ENCODE assay signal across 22 cellular contexts in genomic region chr19:46838160-46838559, GRCh38.
"Had no signal": no experiment of that assay in that cellular context is flagged by ENCODE, and none has a peak within 500 bp of the region (broad histone marks: within the 10 kb centered on the region; RNA-seq: fewer than 3 reads in every experiment).

No MANE protein-coding gene starts in this region.

- H3K27ac ChIP-seq: foreskin keratinocyte, hepatocyte, left lung, right lobe of liver had no signal

- H3K4me3 Mint-ChIP-seq: activated B cell treated with CpG ODN at 0.5 μM for 24 hours; activated naive CD4-positive, alpha-beta T cell treated with anti-CD3 and anti-CD28 coated beads for 36 hours; immature natural killer cell; natural killer cell treated with Interleukin-12 subunit alpha and Interleukin-12 subunit beta and Interleukin-15 and Interleukin-18, amount 100 ng/mL, for 72 hours; stimulated activated effector memory CD8-positive, alpha-beta T cell treated with anti-CD3 and anti-CD28 coated beads, Interleukin-12 subunit alpha, Interleukin-12 subunit beta, amount 100 ng/mL, for 72 hours; stimulated activated naive CD8-positive, alpha-beta T cell treated with anti-CD3 and anti-CD28 coated beads, Interleukin-15, amount 100 ng/mL, for 72 hours; T-helper 17 cell had no signal

- H3K4me2 ChIP-seq: hepatocyte had no signal

- DNase-seq: activated B cell treated with CpG ODN at 0.5 μM for 24 hours; activated CD4-positive, alpha-beta T cell treated with anti-CD3 and anti-CD28 coated beads for 4 hours; activated CD4-positive, alpha-beta T cell treated with anti-CD3 and anti-CD28 coated beads, Interleukin-2, amount 50 U/mL, for 48 hours; activated effector memory CD4-positive, alpha-beta T cell treated with Interleukin-2 at 50 U/mL for 16 hours; activated naive CD4-positive, alpha-beta T cell treated with anti-CD3 and anti-CD28 coated beads for 36 hours; activated T-cell treated with anti-CD3 and anti-CD28 coated beads, Interleukin-2, amount 50 U/mL, for 48 hours; amygdala; effector CD4-positive, alpha-beta T cell; foreskin keratinocyte; immature natural killer cell; left lung; nucleus accumbens; posterior cingulate gyrus; right lobe of liver; small intestine; stimulated activated CD4-positive, alpha-beta T cell treated with anti-CD3 and anti-CD28 coated beads, Interleukin-2, amount 100 ng/mL, for 24 hours; stimulated activated naive CD8-positive, alpha-beta T cell treated with anti-CD3 and anti-CD28 coated beads, Interleukin-15, amount 100 ng/mL, for 72 hours; T-helper 17 cell; tibial artery had no signal

- ATAC-seq: foreskin keratinocyte; left lung; natural killer cell treated with Interleukin-12 subunit alpha and Interleukin-12 subunit beta and Interleukin-15 and Interleukin-18, amount 100 ng/mL, for 72 hours; stimulated activated effector memory CD8-positive, alpha-beta T cell treated with anti-CD3 and anti-CD28 coated beads, Interleukin-12 subunit alpha, Interleukin-12 subunit beta, amount 100 ng/mL, for 72 hours; stimulated activated naive CD8-positive, alpha-beta T cell treated with anti-CD3 and anti-CD28 coated beads, Interleukin-15, amount 100 ng/mL, for 72 hours; T-helper 17 cell had no signal

- H3K27ac Mint-ChIP-seq: activated B cell treated with CpG ODN at 0.5 μM for 24 hours; activated naive CD4-positive, alpha-beta T cell treated with anti-CD3 and anti-CD28 coated beads for 36 hours; natural killer cell treated with Interleukin-12 subunit alpha and Interleukin-12 subunit beta and Interleukin-15 and Interleukin-18, amount 100 ng/mL, for 72 hours; stimulated activated effector memory CD8-positive, alpha-beta T cell treated with anti-CD3 and anti-CD28 coated beads, Interleukin-12 subunit alpha, Interleukin-12 subunit beta, amount 100 ng/mL, for 72 hours; stimulated activated naive CD8-positive, alpha-beta T cell treated with anti-CD3 and anti-CD28 coated beads, Interleukin-15, amount 100 ng/mL, for 72 hours; T-helper 17 cell had no signal

- H3K9me3 ChIP-seq: left lung, right lobe of liver, tibial artery had no signal

- H3K27me3 Mint-ChIP-seq: activated B cell treated with CpG ODN at 0.5 μM for 24 hours; natural killer cell treated with Interleukin-12 subunit alpha and Interleukin-12 subunit beta and Interleukin-15 and Interleukin-18, amount 100 ng/mL, for 72 hours; stimulated activated naive CD8-positive, alpha-beta T cell treated with anti-CD3 and anti-CD28 coated beads, Interleukin-15, amount 100 ng/mL, for 72 hours; T-helper 17 cell had no signal

- H3K4me1 Mint-ChIP-seq: immature natural killer cell; stimulated activated naive CD8-positive, alpha-beta T cell treated with anti-CD3 and anti-CD28 coated beads, Interleukin-15, amount 100 ng/mL, for 72 hours had no signal

- H3K4me3 ChIP-seq: hepatocyte, left lung, right lobe of liver, tibial artery had no signal

- H3K9me3 Mint-ChIP-seq: activated B cell treated with CpG ODN at 0.5 μM for 24 hours; activated naive CD4-positive, alpha-beta T cell treated with anti-CD3 and anti-CD28 coated beads for 36 hours; immature natural killer cell; natural killer cell treated with Interleukin-12 subunit alpha and Interleukin-12 subunit beta and Interleukin-15 and Interleukin-18, amount 100 ng/mL, for 72 hours; stimulated activated effector memory CD8-positive, alpha-beta T cell treated with anti-CD3 and anti-CD28 coated beads, Interleukin-12 subunit alpha, Interleukin-12 subunit beta, amount 100 ng/mL, for 72 hours; stimulated activated naive CD8-positive, alpha-beta T cell treated with anti-CD3 and anti-CD28 coated beads, Interleukin-15, amount 100 ng/mL, for 72 hours had no signal

- H3K27me3 ChIP-seq: foreskin keratinocyte, hepatocyte, left lung, right lobe of liver, tibial artery had no signal

- H3K36me3 Mint-ChIP-seq: natural killer cell treated with Interleukin-12 subunit alpha and Interleukin-12 subunit beta and Interleukin-15 and Interleukin-18, amount 100 ng/mL, for 72 hours had no signal
